In genomic region chr17:58219789-58220183, GRCh38 we compare ENCODE assay signal across 9 cellular contexts. TPM values are rescaled to one million over a fixed set of nuclear protein-coding genes. Genes with fewer than 3 reads are reported as not detected.
DNase-seq lines count a peak whose midpoint lies in the region; ATAC-seq and TF ChIP-seq lines count a peak whose summit lies in the region.
"Had no signal": no experiment of that assay in that cellular context is flagged by ENCODE, and none has a peak within 500 bp of the region (broad histone marks: within the 10 kb centered on the region; RNA-seq: fewer than 3 reads in every experiment).

No MANE protein-coding gene starts in this region.

- H3K4me2 ChIP-seq in neural cell (ENCODE audit: low read length) = no peak overlapping the region

- peak overlapping the region; percentile 58 for H2AFZ ChIP-seq in neural cell (ENCODE audit: low read depth, low read length)

- no peak for TF ChIP-seq RAD21 in neural cell (conservative IDR thresholded peaks at IDR 0.05)

- POLR2A ChIA-PET in CD8-positive, alpha-beta T cell (lab: Charles Lee) = interaction anchor here (0.8 to 1.6 kb wide), 6 partner anchors 9 to 213 kb away, joined by 3 to 7 read pairs (median 4); partner anchors contain the start of gene SRSF1

- peaks cover 23% of the 10 kb centered on the region for H3K4me1 Mint-ChIP-seq in CD8-positive, alpha-beta T cell (ENCODE audit: low read depth)

- H3K9me3 ChIP-seq in CD8-positive, alpha-beta T cell (ENCODE audit: low read length) = no peaks in the 10 kb centered on the region
- H3K9me3 ChIP-seq in MG63 (no peaks in the 10 kb centered on the region), colonic mucosa (no peaks in the 10 kb centered on the region), neural cell (ENCODE audit: low read length) (no peaks in the 10 kb centered on the region)

- no peaks in the 10 kb centered on the region for H3K79me2 ChIP-seq in neural cell (replicated peaks; ENCODE audit: insufficient read depth, low read length)

- H3K27ac ChIP-seq in CD8-positive, alpha-beta T cell (ENCODE audit: low read depth, low read length) = peak overlapping the region; percentile 54
- peak overlapping the region; percentile 61 for H3K27ac ChIP-seq in colonic mucosa
- H3K27ac ChIP-seq in neural cell (ENCODE audit: low read length) = no peak overlapping the region

- intact Hi-C loops in CD8-positive, alpha-beta T cell (cut with DNase I, micrococcal nuclease) = loop anchor here (1.0 to 5.0 kb wide), 17 partner anchors 30 to 1387 kb away; partner anchors contain the start of genes MRPS23 (in 2 of the 2), SRSF1 (in 2 of the 2), SUPT4H1 (in 2 of the 2) and AKAP1 (in 1 of the 2)
- intact Hi-C loops in colonic mucosa (cut with DNase I) = no loop called here

- H3K9me3 Mint-ChIP-seq in CD8-positive, alpha-beta T cell = no peaks in the 10 kb centered on the region

- peak overlapping the region; percentile 93 for H3K27ac Mint-ChIP-seq in CD8-positive, alpha-beta T cell

- peak overlapping the region; percentile 87 for H3K4me3 Mint-ChIP-seq in CD8-positive, alpha-beta T cell

- ATAC-seq in CD8-positive, alpha-beta T cell = no peak
- ATAC-seq in HG03439 (IDR thresholded peaks at IDR 0.05; ENCODE audit: unreplicated experiment) (no peak), HG03354 (IDR thresholded peaks at IDR 0.05; ENCODE audit: poor library complexity, severe bottlenecking, unreplicated experiment) (no peak)

- CTCF ChIA-PET in CD8-positive, alpha-beta T cell (lab: Charles Lee) = interaction anchor here (1.0 to 1.7 kb wide), 6 partner anchors 20 to 202 kb away, joined by 3 to 9 read pairs (median 6); no protein-coding TSS in a partner anchor

- peaks cover 20% of the 10 kb centered on the region for H3K36me3 Mint-ChIP-seq in CD8-positive, alpha-beta T cell

- H3K9ac ChIP-seq in colonic mucosa (ENCODE audit: low read depth in 2 of 2, low read length in 2 of 2) (peak overlapping the region in 1 of 2 donors; percentile 83), neural cell (ENCODE audit: low read length) (no peak overlapping the region)

- no peak for TF ChIP-seq CTCF in CD8-positive, alpha-beta T cell (IDR thresholded peaks at IDR 0.05)
- TF ChIP-seq CTCF in colonic mucosa (IDR thresholded peaks at IDR 0.05) = no peak
- TF ChIP-seq CTCF in neural cell (IDR thresholded peaks at IDR 0.05; ENCODE audit: poor library complexity, severe bottlenecking) = no peak

- peak overlapping the region; percentile 63 for H3K4me3 ChIP-seq in CD8-positive, alpha-beta T cell (ENCODE audit: low read depth, low read length)
- H3K4me3 ChIP-seq in MG63 (peak overlapping the region; percentile 70), colonic mucosa (peak overlapping the region; percentile 67), neural cell (ENCODE audit: low read length) (peak overlapping the region; percentile 72)

- H3K36me3 ChIP-seq in CD8-positive, alpha-beta T cell (ENCODE audit: insufficient read depth, low read length) = no peaks in the 10 kb centered on the region
- H3K36me3 ChIP-seq in MG63 (no peaks in the 10 kb centered on the region), colonic mucosa (no peaks in the 10 kb centered on the region), neural cell (ENCODE audit: insufficient read depth, low read length) (no peaks in the 10 kb centered on the region)

- H3K27me3 ChIP-seq in CD8-positive, alpha-beta T cell (ENCODE audit: insufficient read depth, low read length) = no peaks in the 10 kb centered on the region
- H3K27me3 ChIP-seq in MG63 (no peaks in the 10 kb centered on the region), colonic mucosa (no peaks in the 10 kb centered on the region), neural cell (ENCODE audit: insufficient read depth, low read depth, low read length) (no peaks in the 10 kb centered on the region)
- H3K27me3 ChIP-seq: adrenal gland had no signal

- no peaks in the 10 kb centered on the region for H3K9me2 ChIP-seq in neural cell (ENCODE audit: insufficient read depth, low read length)

- TF ChIP-seq EP300 in neural cell (conservative IDR thresholded peaks at IDR 0.05; ENCODE audit: poor library complexity, severe bottlenecking) = no peak

- H3F3A ChIP-seq in neural cell (ENCODE audit: insufficient read depth, low read length, poor library complexity, severe bottlenecking) = no peaks in the 10 kb centered on the region

- H4K20me1 ChIP-seq in neural cell (ENCODE audit: insufficient read depth) = no peaks in the 10 kb centered on the region

- H3K27me3 Mint-ChIP-seq in CD8-positive, alpha-beta T cell (ENCODE audit: low read depth) = peaks cover 7% of the 10 kb centered on the region

- peaks cover 14% of the 10 kb centered on the region for H3K4me1 ChIP-seq in CD8-positive, alpha-beta T cell (ENCODE audit: insufficient read depth, low read length)
- no peaks in the 10 kb centered on the region for H3K4me1 ChIP-seq in colonic mucosa

- no peak for DNase-seq in CD8-positive, alpha-beta T cell
- DNase-seq in MG63 (no peak), colonic mucosa (no peak), middle frontal gyrus (ENCODE audit: extremely low spot score, low spot score) (no peak), NCI-H1417 treated with DMSO at 0.1 percent for 48 hours (lab: John Stamatoyannopoulos, UW) (no peak)

TF ChIP-seq in neural cell, 6 proteins besides CTCF, POLR2A, EP300 and RAD21:
- TF ChIP-seq SMC3 (conservative IDR thresholded peaks at IDR 0.05; ENCODE audit: poor library complexity) = no peak
- TF ChIP-seq TAF1 (IDR thresholded peaks at IDR 0.05; ENCODE audit: low read depth) = no peak
- no peak for TF ChIP-seq POLR2AphosphoS5 (IDR thresholded peaks at IDR 0.05)
- no peak for TF ChIP-seq REST (IDR thresholded peaks at IDR 0.05; ENCODE audit: borderline replicate concordance)
- TF ChIP-seq EZH2 (IDR thresholded peaks at IDR 0.05; ENCODE audit: borderline replicate concordance, insufficient read depth, low read length, poor library complexity, severe bottlenecking) = no peak

RNA-seq across cellular contexts. Expression of gene MKS1, which starts 0.7 kb away (rescaled TPM):
- 1 to 10 TPM; 4.6 to 4.9 TPM for total RNA-seq in CD8-positive, alpha-beta T cell
- total RNA-seq in MG63 (2014; rRNA removed; shearing (Covaris generic); ENCODE audit: low replicate concordance) = 16.8 and 27.4 TPM in 2 replicates
- total RNA-seq in colonic mucosa = 10 to 100 TPM; 13.8 to 18.4 TPM
- 32.9 and 42.1 TPM in 2 replicates for polyA plus RNA-seq in neural cell
- 28.7 and 35.1 TPM in 2 replicates for polyA minus RNA-seq in neural cell

RNA-seq across cellular contexts. Expression of gene LPO, which starts 18.6 kb away (rescaled TPM):
- not detected for total RNA-seq in CD8-positive, alpha-beta T cell
- not detected in 2 replicates for total RNA-seq in MG63 (2014; rRNA removed; shearing (Covaris generic); ENCODE audit: low replicate concordance)
- total RNA-seq in colonic mucosa = not detected
- polyA plus RNA-seq in neural cell = not detected in 2 replicates
- polyA minus RNA-seq in neural cell = not detected in 2 replicates
- total RNA-seq: adrenal gland had no signal

RNA-seq across cellular contexts. Expression of gene EPX, which starts 27.3 kb away (rescaled TPM):
- total RNA-seq in CD8-positive, alpha-beta T cell = not detected
- total RNA-seq in MG63 (2014; rRNA removed; shearing (Covaris generic); ENCODE audit: low replicate concordance) = not detected in 2 replicates
- not detected for total RNA-seq in colonic mucosa
- not detected in 2 replicates for polyA plus RNA-seq in neural cell
- not detected in 2 replicates for polyA minus RNA-seq in neural cell
- total RNA-seq: adrenal gland had no signal
- polyA plus RNA-seq: adrenal gland had no signal

RNA-seq across cellular contexts. Expression of gene OR4D2, which starts 53.0 kb away (rescaled TPM):
- total RNA-seq in CD8-positive, alpha-beta T cell = not detected
- total RNA-seq in MG63 (2014; rRNA removed; shearing (Covaris generic); ENCODE audit: low replicate concordance) = not detected in 2 replicates
- total RNA-seq in colonic mucosa = not detected
- polyA plus RNA-seq in neural cell = not detected in 2 replicates
- polyA minus RNA-seq in neural cell = not detected in 2 replicates
- total RNA-seq: adrenal gland had no signal
- polyA plus RNA-seq: adrenal gland had no signal
